Comparison of ENCODE assay signal across 13 cellular contexts in the genomic region with DNA sequence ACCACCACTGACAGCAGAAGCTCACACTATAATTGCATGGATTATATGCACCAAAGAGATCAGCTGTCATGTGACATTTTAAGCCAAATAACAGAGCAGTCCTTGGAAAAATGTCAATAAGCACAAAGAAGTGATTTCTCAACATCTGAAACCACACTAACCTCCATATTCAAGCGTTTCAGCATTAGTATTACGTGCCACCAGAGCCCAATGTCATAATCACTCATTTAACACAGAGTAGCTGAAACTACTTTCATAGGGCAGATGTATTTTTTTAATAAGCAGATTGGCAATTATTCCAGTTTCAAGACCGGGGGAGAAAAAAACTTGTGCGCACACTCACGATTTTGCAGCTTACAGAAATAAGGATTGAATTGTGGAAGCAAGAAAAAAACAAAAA.
DNase-seq lines count a peak whose midpoint lies in the region; ATAC-seq, FAIRE-seq and TF ChIP-seq lines count a peak whose summit lies in the region.
"Had no signal": no experiment of that assay in that cellular context is flagged by ENCODE, and none has a peak within 500 bp of the region (broad histone marks: within the 10 kb centered on the region; RNA-seq: fewer than 3 reads in every experiment).

No MANE protein-coding gene starts in this region.

- no peak overlapping the region for H3K18ac ChIP-seq in IMR-90 (ENCODE audit: low read depth, low read length)

- H4K8ac ChIP-seq in IMR-90 (ENCODE audit: low read depth in 2 of 2, low read length in 2 of 2) = no peak overlapping the region

- no peak overlapping the region for H2BK20ac ChIP-seq in IMR-90 (ENCODE audit: low read depth, low read length)

- intact Hi-C loops in IMR-90 (cut with micrococcal nuclease) (no loop called here), HepG2 (cut with micrococcal nuclease; ENCODE audit: unreplicated experiment) (no loop called here)

- no peak overlapping the region for H4K91ac ChIP-seq in IMR-90 (ENCODE audit: insufficient read depth, low read depth, low read length)

- CTCF ChIA-PET in IMR-90 (lab: Yijun Ruan, JAX) (no interaction called here), HepG2 (lab: Yijun Ruan, JAX; ENCODE audit: low intra/inter-chr PET ratio, low total read pairs) (no interaction called here)

- H3K79me1 ChIP-seq in IMR-90 (ENCODE audit: low read depth in 1 of 2, low read length in 2 of 2) = no peaks in the 10 kb centered on the region; a peak in 2 of 4 replicates

- H3K27me3 Mint-ChIP-seq in activated naive CD8-positive, alpha-beta T cell treated with anti-CD3 and anti-CD28 coated beads for 36 hours = no peaks in the 10 kb centered on the region
- no peaks in the 10 kb centered on the region for H3K27me3 Mint-ChIP-seq in mesothelial cell of epicardium (ENCODE audit: low read depth)

- TF ChIP-seq POLR2A in IMR-90 (IDR thresholded peaks at IDR 0.05; ENCODE audit: low read depth, low read length) (no peak), HepG2 (IDR thresholded peaks at IDR 0.05; ENCODE audit: insufficient read depth in 1 of 2, low read depth in 2 of 2, low read length in 2 of 2) (no peak)

- H2BK5ac ChIP-seq in IMR-90 (ENCODE audit: low read depth, low read length, poor library complexity, severe bottlenecking) = no peak overlapping the region

- POLR2A ChIA-PET in IMR-90 (lab: Charles Lee; ENCODE audit: unreplicated experiment) (no interaction called here), HepG2 (lab: Yijun Ruan, JAX) (no interaction called here)

- no peak overlapping the region for H3K56ac ChIP-seq in IMR-90 (ENCODE audit: extremely low read depth, insufficient read depth, low read length)

- TF ChIP-seq CTCF in AG10803 (conservative IDR thresholded peaks at IDR 0.05; ENCODE audit: low read length) = no peak
- TF ChIP-seq CTCF in IMR-90 (conservative IDR thresholded peaks at IDR 0.05; ENCODE audit: low read depth, low read length) = no peak
- TF ChIP-seq CTCF in HepG2 (CRISPR knock-in tag; IDR thresholded peaks at IDR 0.05) = no peak
- no peak for TF ChIP-seq CTCF in mesothelial cell of epicardium (IDR thresholded peaks at IDR 0.05; ENCODE audit: unreplicated experiment)

- H3K9me3 Mint-ChIP-seq in activated naive CD8-positive, alpha-beta T cell treated with anti-CD3 and anti-CD28 coated beads for 36 hours = peaks cover 4% of the 10 kb centered on the region
- H3K9me3 Mint-ChIP-seq in mesothelial cell of epicardium = peaks cover 33% of the 10 kb centered on the region

- in situ Hi-C loops in IMR-90 (cut with MboI; ENCODE audit: low sequenced_read_pairs) (no loop called here), HepG2 (cut with HindIII; ENCODE audit: extremely low pct_ligation_motif_present, low pct_unique_long_range_greater_than_20kb) (no loop called here)

- no peak for TF ChIP-seq RAD21 in IMR-90 (IDR thresholded peaks at IDR 0.05; ENCODE audit: low read length)
- TF ChIP-seq RAD21 in HepG2 (CRISPR knock-in tag; IDR thresholded peaks at IDR 0.05) = no peak

- H2AK5ac ChIP-seq in IMR-90 (ENCODE audit: low read depth, low read length) = no peak overlapping the region

- no peak overlapping the region for H3K4ac ChIP-seq in IMR-90 (ENCODE audit: low read depth, low read length)

- H3K27me3 ChIP-seq in IMR-90 (ENCODE audit: control insufficient read depth, insufficient read depth, low read length) = no peaks in the 10 kb centered on the region; the same call in 1 of the 2 replicates
- no peaks in the 10 kb centered on the region for H3K27me3 ChIP-seq in HepG2 (ENCODE audit: control insufficient read depth in 1 of 2, insufficient read depth in 2 of 2, low read length in 2 of 2)

- H3K9ac ChIP-seq in IMR-90 (ENCODE audit: low read depth, low read length) (no peak overlapping the region), HepG2 (ENCODE audit: insufficient read depth, low read depth, low read length) (no peak overlapping the region)
- H3K9ac ChIP-seq: SK-N-SH had no signal

- peaks cover 46% of the 10 kb centered on the region for H3K4me1 Mint-ChIP-seq in activated naive CD8-positive, alpha-beta T cell treated with anti-CD3 and anti-CD28 coated beads for 36 hours
- peaks cover 3% of the 10 kb centered on the region for H3K4me1 Mint-ChIP-seq in mesothelial cell of epicardium

- H2BK15ac ChIP-seq in IMR-90 (ENCODE audit: low read depth, low read length) = no peak overlapping the region

- H3K4me2 ChIP-seq in IMR-90 (ENCODE audit: low read depth, low read length) = no peak overlapping the region
- H3K4me2 ChIP-seq in HepG2 (ENCODE audit: low read depth, low read length) = no peak overlapping the region
- H3K4me2 ChIP-seq: SK-N-SH had no signal

- H3K9me1 ChIP-seq in IMR-90 (ENCODE audit: insufficient read depth, low read length) = no peaks in the 10 kb centered on the region; the same call in 1 of the 2 replicates

- ATAC-seq in IMR-90 (ENCODE audit: low read depth) = no peak
- ATAC-seq in HepG2 = no peak; the same call in 2 of the 3 replicates
- no peak for ATAC-seq in HG02610 (IDR thresholded peaks at IDR 0.05; ENCODE audit: unreplicated experiment)
- ATAC-seq: CD8-positive, alpha-beta T cell had no signal

- H3K36me3 Mint-ChIP-seq in activated naive CD8-positive, alpha-beta T cell treated with anti-CD3 and anti-CD28 coated beads for 36 hours = peaks cover 23% of the 10 kb centered on the region
- peaks cover 4% of the 10 kb centered on the region for H3K36me3 Mint-ChIP-seq in mesothelial cell of epicardium

- H3K4me3 ChIP-seq in AG10803 (ENCODE audit: low read length) (no peak overlapping the region), IMR-90 (ENCODE audit: insufficient read depth, low read depth, low read length) (no peak overlapping the region), HepG2 (replicated peaks in 1 of 3; ENCODE audit: insufficient read depth in 1 of 3, low read depth in 2 of 3, low read length in 3 of 3) (no peak overlapping the region)
- H3K4me3 ChIP-seq: breast epithelium had no signal

- WGBS in IMR-90 (ENCODE audit: extremely low coverage in 2 of 2, insufficient read length in 1 of 2), 2 experiments = no CpG with 5 or more reads among the region's 5 CpGs
- 72% methylated on average over 5 of the region's 5 CpGs for WGBS in HepG2 (ENCODE audit: low lambda C conversion rate)

- no peak overlapping the region for H2AK9ac ChIP-seq in IMR-90 (replicated peaks; ENCODE audit: low read depth, low read length, poor library complexity)

- FAIRE-seq in HepG2 (lab: Jason Lieb, UNC) = peak; percentile 50

- H4K20me1 ChIP-seq in IMR-90 (ENCODE audit: insufficient read depth, low read length) (peaks cover 5% of the 10 kb centered on the region; the same call in 1 of the 2 replicates), HepG2 (ENCODE audit: insufficient read depth, low read length) (no peaks in the 10 kb centered on the region)

- no peaks in the 10 kb centered on the region for H3K79me2 ChIP-seq in HepG2 (ENCODE audit: insufficient read depth, low read length)

- H3K4me1 ChIP-seq in IMR-90 (ENCODE audit: control insufficient read depth, insufficient read depth, low read length) = peaks cover 6% of the 10 kb centered on the region
- peaks cover 13% of the 10 kb centered on the region for H3K4me1 ChIP-seq in HepG2 (ENCODE audit: insufficient read depth, low read length)
- H3K4me1 ChIP-seq: breast epithelium had no signal

- H3K23ac ChIP-seq in IMR-90 (ENCODE audit: low read depth, low read length) = no peak overlapping the region

- peak overlapping the region; percentile 20 for H3K27ac Mint-ChIP-seq in activated naive CD8-positive, alpha-beta T cell treated with anti-CD3 and anti-CD28 coated beads for 36 hours
- no peak overlapping the region for H3K27ac Mint-ChIP-seq in mesothelial cell of epicardium

- no peak overlapping the region for H2BK120ac ChIP-seq in IMR-90 (ENCODE audit: low read depth, low read length)

- DNase-seq in AG10803 (ENCODE audit: low read depth) = peak; percentile 88
- peak; percentile 48 for DNase-seq in IMR-90
- no peak for DNase-seq in activated naive CD8-positive, alpha-beta T cell treated with anti-CD3 and anti-CD28 coated beads for 36 hours
- DNase-seq in HepG2 (ENCODE audit: low spot score) = peak; percentile 16
- no peak for DNase-seq in mesothelial cell of epicardium (ENCODE audit: low spot score in 2 of 2, unreplicated experiment in 2 of 2)
- DNase-seq in iPS-NIHi11 (ENCODE audit: low spot score) = no peak
- no peak for DNase-seq in HK-2 (ENCODE audit: unreplicated experiment)
- DNase-seq: activated CD8-positive, alpha-beta memory T cell treated with anti-CD3 and anti-CD28 coated beads for 24 hours; midbrain had no signal

- H2AFZ ChIP-seq in IMR-90 (replicated peaks; ENCODE audit: low read length, poor library complexity) = no peak overlapping the region
- H2AFZ ChIP-seq in HepG2 (ENCODE audit: low read length) = no peak overlapping the region

- no peak overlapping the region for H4K5ac ChIP-seq in IMR-90 (ENCODE audit: low read depth, low read length)

- dilution Hi-C loops in IMR-90 (cut with HindIII; ENCODE audit: low sequenced_read_pairs, unreplicated experiment) = no loop called here

- no peak for TF ChIP-seq EP300 in HepG2 (IDR thresholded peaks at IDR 0.05; ENCODE audit: low read depth in 2 of 2, low read length in 2 of 2)
- no peak for TF ChIP-seq EP300 in HepG2 (CRISPR knock-in tag; IDR thresholded peaks at IDR 0.05; ENCODE audit: borderline replicate concordance)

- H3K27ac ChIP-seq in IMR-90 (ENCODE audit: insufficient read depth, low read length) = no peak overlapping the region
- H3K27ac ChIP-seq in HepG2 (ENCODE audit: extremely low read length, insufficient read depth, low read length) = no peak overlapping the region

- H3K4me3 Mint-ChIP-seq in activated naive CD8-positive, alpha-beta T cell treated with anti-CD3 and anti-CD28 coated beads for 36 hours = no peak overlapping the region
- no peak overlapping the region for H3K4me3 Mint-ChIP-seq in mesothelial cell of epicardium
- H3K4me3 Mint-ChIP-seq: CD8-positive, alpha-beta T cell had no signal

- BruUV-seq in IMR-90 (replicated peaks; lab: Mats Ljungman, UMichigan) (no TSS peak), HepG2 (replicated peaks; lab: Mats Ljungman, UMichigan) (no TSS peak)

- no peak overlapping the region for H3K14ac ChIP-seq in IMR-90 (replicated peaks; ENCODE audit: low read depth, low read length)

- H3K9me3 ChIP-seq in IMR-90 (ENCODE audit: control insufficient read depth, insufficient read depth, low read length) (no peaks in the 10 kb centered on the region), HepG2 (ENCODE audit: low read length) (no peaks in the 10 kb centered on the region)
- H3K9me3 ChIP-seq: SK-N-SH had no signal

- H3K36me3 ChIP-seq in IMR-90 (ENCODE audit: control insufficient read depth, insufficient read depth, low read length) (no peaks in the 10 kb centered on the region), HepG2 (replicated peaks in 1 of 2; ENCODE audit: control insufficient read depth in 1 of 2, insufficient read depth in 2 of 2, low read length in 2 of 2) (no peaks in the 10 kb centered on the region)
- H3K36me3 ChIP-seq: breast epithelium had no signal

TF ChIP-seq in HepG2, 621 proteins besides CTCF, POLR2A, EP300 and RAD21:
- no peak for TF ChIP-seq FOXA1 (IDR thresholded peaks at IDR 0.05)
- 0 out of 2 replicates have a peak, but pooled peaks have one; percentile 9 for TF ChIP-seq FOXA1 (CRISPR knock-in tag; IDR thresholded peaks at IDR 0.05)
- 0 out of 2 replicates have a peak, but pooled peaks have one; percentile 3 for TF ChIP-seq FOXA3 (CRISPR knock-in tag; IDR thresholded peaks at IDR 0.05)
- no peak for TF ChIP-seq ZNF253 (CRISPR knock-in tag; IDR thresholded peaks at IDR 0.05; ENCODE audit: borderline replicate concordance)

Comparison
In these comparisons a context has a peak if more than half of its experiments do, and no peak if none do; other contexts are left out.
1. DNase-seq: peak in AG10803 (single experiment), IMR-90 (single experiment) and HepG2 (single experiment); none in activated naive CD8-positive, alpha-beta T cell treated with anti-CD3 and anti-CD28 coated beads for 36 hours (single experiment), mesothelial cell of epicardium (0 of 2), iPS-NIHi11 (single experiment) and HK-2 (single experiment).